ENCODE assay signal across 1 cellular context in the genomic region with DNA sequence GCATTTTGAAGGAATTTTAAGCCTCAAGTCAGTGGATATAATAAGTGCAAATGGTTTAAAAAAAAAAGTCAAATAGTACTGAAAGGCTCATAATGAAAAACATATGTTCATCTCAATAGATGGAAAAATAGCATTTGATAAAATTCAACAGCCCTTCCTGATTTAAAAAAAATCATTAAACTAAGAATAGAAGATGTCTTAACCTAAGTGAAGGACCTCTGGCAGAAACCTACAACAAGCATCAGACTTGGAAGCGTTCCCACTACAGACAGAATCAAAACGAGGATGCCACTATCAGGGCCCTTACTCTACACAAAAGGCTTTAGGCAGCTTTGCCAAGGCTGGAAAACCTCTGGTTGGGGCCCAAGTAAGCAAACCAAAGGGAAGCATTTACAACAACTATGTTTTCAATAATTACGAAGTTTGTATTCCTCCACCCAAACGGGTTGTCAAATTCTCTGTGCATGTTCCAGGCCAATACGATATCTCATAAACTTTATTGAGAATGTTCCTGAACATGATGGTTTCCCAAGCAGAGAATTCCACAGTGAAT.
A peak's percentile ranks its signal among the peaks of the same experiment; 100 is the strongest.
TF ChIP-seq lines count a peak whose summit lies in the region.

No MANE protein-coding gene starts in this region.

TF ChIP-seq in K562, 482 proteins besides CTCF, POLR2A, EP300 and RAD21:
- no peak for TF ChIP-seq CREB1 (IDR thresholded peaks at IDR 0.05)
- no peak for TF ChIP-seq CREB1 (CRISPR knock-in tag; IDR thresholded peaks at IDR 0.05)
- TF ChIP-seq, protein P1, sequence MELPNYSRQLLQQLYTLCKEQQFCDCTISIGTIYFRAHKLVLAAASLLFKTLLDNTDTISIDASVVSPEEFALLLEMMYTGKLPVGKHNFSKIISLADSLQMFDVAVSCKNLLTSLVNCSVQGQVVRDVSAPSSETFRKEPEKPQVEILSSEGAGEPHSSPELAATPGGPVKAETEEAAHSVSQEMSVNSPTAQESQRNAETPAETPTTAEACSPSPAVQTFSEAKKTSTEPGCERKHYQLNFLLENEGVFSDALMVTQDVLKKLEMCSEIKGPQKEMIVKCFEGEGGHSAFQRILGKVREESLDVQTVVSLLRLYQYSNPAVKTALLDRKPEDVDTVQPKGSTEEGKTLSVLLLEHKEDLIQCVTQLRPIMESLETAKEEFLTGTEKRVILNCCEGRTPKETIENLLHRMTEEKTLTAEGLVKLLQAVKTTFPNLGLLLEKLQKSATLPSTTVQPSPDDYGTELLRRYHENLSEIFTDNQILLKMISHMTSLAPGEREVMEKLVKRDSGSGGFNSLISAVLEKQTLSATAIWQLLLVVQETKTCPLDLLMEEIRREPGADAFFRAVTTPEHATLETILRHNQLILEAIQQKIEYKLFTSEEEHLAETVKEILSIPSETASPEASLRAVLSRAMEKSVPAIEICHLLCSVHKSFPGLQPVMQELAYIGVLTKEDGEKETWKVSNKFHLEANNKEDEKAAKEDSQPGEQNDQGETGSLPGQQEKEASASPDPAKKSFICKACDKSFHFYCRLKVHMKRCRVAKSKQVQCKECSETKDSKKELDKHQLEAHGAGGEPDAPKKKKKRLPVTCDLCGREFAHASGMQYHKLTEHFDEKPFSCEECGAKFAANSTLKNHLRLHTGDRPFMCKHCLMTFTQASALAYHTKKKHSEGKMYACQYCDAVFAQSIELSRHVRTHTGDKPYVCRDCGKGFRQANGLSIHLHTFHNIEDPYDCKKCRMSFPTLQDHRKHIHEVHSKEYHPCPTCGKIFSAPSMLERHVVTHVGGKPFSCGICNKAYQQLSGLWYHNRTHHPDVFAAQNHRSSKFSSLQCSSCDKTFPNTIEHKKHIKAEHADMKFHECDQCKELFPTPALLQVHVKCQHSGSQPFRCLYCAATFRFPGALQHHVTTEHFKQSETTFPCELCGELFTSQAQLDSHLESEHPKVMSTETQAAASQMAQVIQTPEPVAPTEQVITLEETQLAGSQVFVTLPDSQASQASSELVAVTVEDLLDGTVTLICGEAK (IDR thresholded peaks at IDR 0.05), result peak; percentile 85
- TF ChIP-seq, protein P1 (CRISPR knock-in tag; IDR thresholded peaks at IDR 0.05), result no peak
